In the genomic region with DNA sequence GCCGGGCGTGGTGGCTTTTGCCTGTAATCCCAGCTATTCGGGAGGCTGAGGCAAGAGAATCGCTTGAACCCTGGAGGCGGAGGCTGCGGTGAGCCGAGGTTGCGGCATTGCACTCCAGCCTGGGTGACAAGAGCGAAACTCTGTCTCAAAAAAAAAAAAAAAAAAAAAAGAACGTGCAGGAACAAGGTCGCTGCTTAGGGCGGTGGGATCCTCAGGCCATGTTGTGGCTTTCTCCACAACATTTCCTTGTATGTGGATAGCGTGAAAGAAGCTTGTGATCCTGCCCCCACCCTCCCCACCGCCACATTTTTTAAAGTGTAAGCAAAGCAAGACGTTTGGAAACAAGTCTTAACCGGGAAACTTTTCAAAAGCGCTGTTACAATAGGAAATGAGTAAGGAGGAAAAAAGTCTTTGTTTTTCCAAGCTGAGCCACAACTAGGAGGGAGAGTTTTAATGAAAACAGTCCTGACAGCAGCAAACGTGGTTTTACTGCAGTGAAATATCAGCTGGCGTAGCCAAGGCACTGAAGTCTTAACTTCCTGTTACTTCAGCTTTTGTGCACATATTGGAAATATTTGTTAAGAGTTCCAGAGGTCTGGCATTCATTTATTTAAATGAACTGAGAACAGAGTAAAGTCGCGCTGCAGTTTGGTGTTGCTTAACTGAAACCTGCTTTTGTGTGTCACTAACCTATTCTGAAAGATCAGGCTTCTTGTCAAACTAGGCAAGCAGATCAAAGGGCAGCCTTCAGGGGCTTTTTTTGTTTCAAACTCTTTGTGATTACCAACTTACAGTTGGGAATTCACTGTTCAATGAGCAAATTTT, we compare ENCODE assay signal across 8 cellular contexts. TPM values are rescaled to one million over a fixed set of nuclear protein-coding genes. Genes with fewer than 3 reads are reported as not detected.
DNase-seq lines count a peak whose midpoint lies in the region; ATAC-seq and TF ChIP-seq lines count a peak whose summit lies in the region.

No MANE protein-coding gene starts in this region.

- H3K27me3 ChIP-seq in BE2C (peaks cover 6% of the 10 kb centered on the region), lower lobe of right lung (ENCODE audit: low read depth) (no peaks in the 10 kb centered on the region)

- no peaks in the 10 kb centered on the region for H3K36me3 ChIP-seq in BE2C
- H3K36me3 ChIP-seq in HEK293 (ENCODE audit: control insufficient read depth in 2 of 2, insufficient read depth in 1 of 2, low read length in 2 of 2): peaks cover 22 to 25% of the 10 kb centered on the region in 2 experiments; a peak in 2 of 3 replicates
- peaks cover 28% of the 10 kb centered on the region for H3K36me3 ChIP-seq in lower lobe of right lung

- peaks cover 68% of the 10 kb centered on the region for H3K36me3 Mint-ChIP-seq in dendritic cell treated with granulocyte-macrophage colony-stimulating factor and Interleukin-4, amounts not matched to agents 40 ng/mL and 50 ng/mL, for 4 days (ENCODE audit: low read depth)
- peaks cover 55% of the 10 kb centered on the region for H3K36me3 Mint-ChIP-seq in stimulated activated naive CD8-positive, alpha-beta T cell treated with anti-CD3 and anti-CD28 coated beads, Interleukin-15, Interleukin-2, amounts not matched to agents 100 ng/mL and 50 ng/mL, for 24 hours (ENCODE audit: low read depth)

- CTCF ChIA-PET in HEK293 (lab: Yijun Ruan, JAX): interaction anchor here (0.6 to 5.2 kb wide), 39 partner anchors 8 to 416 kb away, joined by 3 to 54 read pairs (median 5); no protein-coding TSS in a partner anchor

- TF ChIP-seq CTCF in BE2C (IDR thresholded peaks at IDR 0.05; ENCODE audit: low read depth, low read length) (no peak), HEK293 (tag by site-specific recombination; IDR thresholded peaks at IDR 0.05) (no peak), lower lobe of right lung (IDR thresholded peaks at IDR 0.05) (no peak)

- no peaks in the 10 kb centered on the region for H3K4me1 ChIP-seq in BE2C
- H3K4me1 ChIP-seq in HEK293 (ENCODE audit: control insufficient read depth, insufficient read depth, low read length): peaks cover 14% of the 10 kb centered on the region; the same call in 1 of the 2 replicates
- peaks cover 48% of the 10 kb centered on the region for H3K4me1 ChIP-seq in lower lobe of right lung

- H3K4me3 ChIP-seq in BE2C (ENCODE audit: low read depth, low read length) (peak overlapping the region; percentile 21; the same call in 1 of the 2 replicates), HEK293 (ENCODE audit: low read depth, low read length) (peak overlapping the region; percentile 27), lower lobe of right lung (peak overlapping the region; percentile 81)

- H3K4me3 Mint-ChIP-seq in dendritic cell treated with granulocyte-macrophage colony-stimulating factor and Interleukin-4, amounts not matched to agents 40 ng/mL and 50 ng/mL, for 4 days: peak overlapping the region; percentile 90
- H3K4me3 Mint-ChIP-seq in stimulated activated naive CD8-positive, alpha-beta T cell treated with anti-CD3 and anti-CD28 coated beads, Interleukin-15, Interleukin-2, amounts not matched to agents 100 ng/mL and 50 ng/mL, for 24 hours: peak overlapping the region; percentile 91

- no peaks in the 10 kb centered on the region for H3K27me3 Mint-ChIP-seq in dendritic cell treated with granulocyte-macrophage colony-stimulating factor and Interleukin-4, amounts not matched to agents 40 ng/mL and 50 ng/mL, for 4 days
- H3K27me3 Mint-ChIP-seq in stimulated activated naive CD8-positive, alpha-beta T cell treated with anti-CD3 and anti-CD28 coated beads, Interleukin-15, Interleukin-2, amounts not matched to agents 100 ng/mL and 50 ng/mL, for 24 hours: no peaks in the 10 kb centered on the region

- DNase-seq in BE2C (no peak), SW 1271 (lab: John Stamatoyannopoulos, UW) (peak; percentile 3 to 79), lower lobe of right lung (peak; percentile 51), cortex of kidney (lab: John Stamatoyannopoulos, UW) (no peak), DMS153 treated with DMSO at 0.1 percent for 48 hours (lab: John Stamatoyannopoulos, UW; ENCODE audit: unreplicated experiment) (no peak)

- H3K27ac ChIP-seq in HEK293 (ENCODE audit: extremely low read depth, low read depth, low read length) (no peak overlapping the region), lower lobe of right lung (peak overlapping the region; percentile 99)

- no peak for ATAC-seq in lower lobe of right lung

- no peaks in the 10 kb centered on the region for H3K9me3 Mint-ChIP-seq in dendritic cell treated with granulocyte-macrophage colony-stimulating factor and Interleukin-4, amounts not matched to agents 40 ng/mL and 50 ng/mL, for 4 days
- no peaks in the 10 kb centered on the region for H3K9me3 Mint-ChIP-seq in stimulated activated naive CD8-positive, alpha-beta T cell treated with anti-CD3 and anti-CD28 coated beads, Interleukin-15, Interleukin-2, amounts not matched to agents 100 ng/mL and 50 ng/mL, for 24 hours

- peak overlapping the region; percentile 99 for H3K27ac Mint-ChIP-seq in dendritic cell treated with granulocyte-macrophage colony-stimulating factor and Interleukin-4, amounts not matched to agents 40 ng/mL and 50 ng/mL, for 4 days
- H3K27ac Mint-ChIP-seq in stimulated activated naive CD8-positive, alpha-beta T cell treated with anti-CD3 and anti-CD28 coated beads, Interleukin-15, Interleukin-2, amounts not matched to agents 100 ng/mL and 50 ng/mL, for 24 hours: peak overlapping the region; percentile 100

- no peaks in the 10 kb centered on the region for H3K9me3 ChIP-seq in BE2C
- H3K9me3 ChIP-seq in HEK293 (ENCODE audit: control insufficient read depth, insufficient read depth, low read depth, low read length): no peaks in the 10 kb centered on the region
- H3K9me3 ChIP-seq in lower lobe of right lung: no peaks in the 10 kb centered on the region

- intact Hi-C loops in dendritic cell treated with granulocyte-macrophage colony-stimulating factor and Interleukin-4, amounts not matched to agents 40 ng/mL and 50 ng/mL, for 4 days (cut with micrococcal nuclease): loop anchor here (5.0 to 10.0 kb wide), 2 partner anchors 209 to 421 kb away; no protein-coding TSS in a partner anchor
- intact Hi-C loops in lower lobe of right lung (cut with DNase I): loop anchor here (10.0 kb wide), 2 partner anchors 131 to 169 kb away; no protein-coding TSS in a partner anchor

- POLR2A ChIA-PET in HEK293 (lab: Yijun Ruan, JAX): interaction anchor here (0.7 to 1.8 kb wide), 7 partner anchors 11 to 580 kb away, joined by 3 to 10 read pairs (median 6); no protein-coding TSS in a partner anchor

- H3K4me1 Mint-ChIP-seq in dendritic cell treated with granulocyte-macrophage colony-stimulating factor and Interleukin-4, amounts not matched to agents 40 ng/mL and 50 ng/mL, for 4 days (ENCODE audit: low read depth): peaks cover 26% of the 10 kb centered on the region
- peaks cover 75% of the 10 kb centered on the region for H3K4me1 Mint-ChIP-seq in stimulated activated naive CD8-positive, alpha-beta T cell treated with anti-CD3 and anti-CD28 coated beads, Interleukin-15, Interleukin-2, amounts not matched to agents 100 ng/mL and 50 ng/mL, for 24 hours (ENCODE audit: low read depth)

TF ChIP-seq in HEK293, 187 proteins besides CTCF, POLR2A, EP300 and RAD21 (continues in another document):
- TF ChIP-seq, protein P1, sequence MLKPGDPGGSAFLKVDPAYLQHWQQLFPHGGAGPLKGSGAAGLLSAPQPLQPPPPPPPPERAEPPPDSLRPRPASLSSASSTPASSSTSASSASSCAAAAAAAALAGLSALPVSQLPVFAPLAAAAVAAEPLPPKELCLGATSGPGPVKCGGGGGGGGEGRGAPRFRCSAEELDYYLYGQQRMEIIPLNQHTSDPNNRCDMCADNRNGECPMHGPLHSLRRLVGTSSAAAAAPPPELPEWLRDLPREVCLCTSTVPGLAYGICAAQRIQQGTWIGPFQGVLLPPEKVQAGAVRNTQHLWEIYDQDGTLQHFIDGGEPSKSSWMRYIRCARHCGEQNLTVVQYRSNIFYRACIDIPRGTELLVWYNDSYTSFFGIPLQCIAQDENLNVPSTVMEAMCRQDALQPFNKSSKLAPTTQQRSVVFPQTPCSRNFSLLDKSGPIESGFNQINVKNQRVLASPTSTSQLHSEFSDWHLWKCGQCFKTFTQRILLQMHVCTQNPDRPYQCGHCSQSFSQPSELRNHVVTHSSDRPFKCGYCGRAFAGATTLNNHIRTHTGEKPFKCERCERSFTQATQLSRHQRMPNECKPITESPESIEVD (tag by site-specific recombination; IDR thresholded peaks at IDR 0.05): peak; percentile 60
- no peak for TF ChIP-seq ZNF830 (tag by site-specific recombination; IDR thresholded peaks at IDR 0.05; ENCODE audit: low read depth)
- TF ChIP-seq ZNF837 (tag by site-specific recombination; IDR thresholded peaks at IDR 0.05): no peak
- TF ChIP-seq, protein P2, sequence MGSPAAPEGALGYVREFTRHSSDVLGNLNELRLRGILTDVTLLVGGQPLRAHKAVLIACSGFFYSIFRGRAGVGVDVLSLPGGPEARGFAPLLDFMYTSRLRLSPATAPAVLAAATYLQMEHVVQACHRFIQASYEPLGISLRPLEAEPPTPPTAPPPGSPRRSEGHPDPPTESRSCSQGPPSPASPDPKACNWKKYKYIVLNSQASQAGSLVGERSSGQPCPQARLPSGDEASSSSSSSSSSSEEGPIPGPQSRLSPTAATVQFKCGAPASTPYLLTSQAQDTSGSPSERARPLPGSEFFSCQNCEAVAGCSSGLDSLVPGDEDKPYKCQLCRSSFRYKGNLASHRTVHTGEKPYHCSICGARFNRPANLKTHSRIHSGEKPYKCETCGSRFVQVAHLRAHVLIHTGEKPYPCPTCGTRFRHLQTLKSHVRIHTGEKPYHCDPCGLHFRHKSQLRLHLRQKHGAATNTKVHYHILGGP (tag by site-specific recombination; IDR thresholded peaks at IDR 0.05): no peak
- TF ChIP-seq, protein P3, sequence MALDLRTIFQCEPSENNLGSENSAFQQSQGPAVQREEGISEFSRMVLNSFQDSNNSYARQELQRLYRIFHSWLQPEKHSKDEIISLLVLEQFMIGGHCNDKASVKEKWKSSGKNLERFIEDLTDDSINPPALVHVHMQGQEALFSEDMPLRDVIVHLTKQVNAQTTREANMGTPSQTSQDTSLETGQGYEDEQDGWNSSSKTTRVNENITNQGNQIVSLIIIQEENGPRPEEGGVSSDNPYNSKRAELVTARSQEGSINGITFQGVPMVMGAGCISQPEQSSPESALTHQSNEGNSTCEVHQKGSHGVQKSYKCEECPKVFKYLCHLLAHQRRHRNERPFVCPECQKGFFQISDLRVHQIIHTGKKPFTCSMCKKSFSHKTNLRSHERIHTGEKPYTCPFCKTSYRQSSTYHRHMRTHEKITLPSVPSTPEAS (tag by site-specific recombination; IDR thresholded peaks at IDR 0.05): no peak
- no peak for TF ChIP-seq KLF9 (tag by site-specific recombination; IDR thresholded peaks at IDR 0.05; ENCODE audit: low read depth)
- TF ChIP-seq ZNF248 (tag by site-specific recombination; IDR thresholded peaks at IDR 0.05): no peak

RNA-seq across cellular contexts. Expression of a gene that starts 3.8 kb away (rescaled TPM):
- polyA plus RNA-seq in BE2C (2012; ENCODE audit: insufficient read depth, insufficient read length, low read depth): not detected
- total RNA-seq in lower lobe of right lung: 45.8 TPM

Comparison
In these comparisons a context has a peak if more than half of its experiments do, and no peak if none do; other contexts are left out.
1. DNase-seq: peak in SW 1271 (2 of 2) and lower lobe of right lung (single experiment); none in BE2C (single experiment), cortex of kidney (single experiment) and DMS153 treated with DMSO at 0.1 percent for 48 hours (single experiment).
2. H3K4me3 ChIP-seq: peak in every context shown above with its lines; median percentile 81 in lower lobe of right lung; 27 in HEK293; 21 in BE2C.